ENCODE assay signal across 1 cellular context in genomic region chr6:16821834-16822264, GRCh38.
TF ChIP-seq lines count a peak whose summit lies in the region.

No MANE protein-coding gene starts in this region.

TF ChIP-seq in HepG2, 621 proteins besides CTCF, POLR2A, EP300 and RAD21 (continued from another document and continues in another):
- peak; percentile 94; the same call in 1 of the 2 replicates for TF ChIP-seq NFKBIZ (CRISPR knock-in tag; IDR thresholded peaks at IDR 0.05)
- TF ChIP-seq ZNF318 (CRISPR knock-in tag; IDR thresholded peaks at IDR 0.05), result no peak
- TF ChIP-seq DMAP1 (CRISPR knock-in tag; IDR thresholded peaks at IDR 0.05), result peak; percentile 81
- TF ChIP-seq TEAD3 (CRISPR knock-in tag; optimal IDR thresholded peaks at IDR 0.05; ENCODE audit: borderline replicate concordance), result peak; percentile 98
- TF ChIP-seq AGO2 (optimal IDR thresholded peaks at IDR 0.05; ENCODE audit: low read depth, low read length), result no peak
- TF ChIP-seq ZNF639 (CRISPR knock-in tag; conservative IDR thresholded peaks at IDR 0.05), result peak; percentile 45; the same call in 1 of the 2 replicates
- TF ChIP-seq HNF4A (CRISPR knock-in tag; IDR thresholded peaks at IDR 0.05), result peak; percentile 100
- TF ChIP-seq KLF9 (CRISPR knock-in tag; IDR thresholded peaks at IDR 0.05; ENCODE audit: low read depth), result peak; percentile 48; the same call in 1 of the 2 replicates
- no peak; the same call in 1 of the 2 replicates for TF ChIP-seq ZNF17 (CRISPR knock-in tag; IDR thresholded peaks at IDR 0.05)
- TF ChIP-seq KDM4B (CRISPR knock-in tag; IDR thresholded peaks at IDR 0.05), result peak; percentile 94; the same call in 1 of the 2 replicates
- no peak; the same call in 1 of the 2 replicates for TF ChIP-seq RELA (CRISPR knock-in tag; IDR thresholded peaks at IDR 0.05)
- peak; percentile 95 for TF ChIP-seq KDM3A (CRISPR knock-in tag; IDR thresholded peaks at IDR 0.05; ENCODE audit: low read depth)
- peak; percentile 58; the same call in 1 of the 2 replicates for TF ChIP-seq RFX1 (IDR thresholded peaks at IDR 0.05)
- TF ChIP-seq TFDP2 (CRISPR knock-in tag; IDR thresholded peaks at IDR 0.05), result peak; percentile 41; the same call in 1 of the 2 replicates
- TF ChIP-seq HIVEP1 (CRISPR knock-in tag; IDR thresholded peaks at IDR 0.05), result peak; percentile 87
- TF ChIP-seq ZNF317 (CRISPR knock-in tag; IDR thresholded peaks at IDR 0.05), result peak; percentile 88
- 0 out of 2 replicates have a peak, but pooled peaks have one; percentile 51 for TF ChIP-seq ZSCAN12 (CRISPR knock-in tag; IDR thresholded peaks at IDR 0.05)
- TF ChIP-seq ZNF589 (CRISPR knock-in tag; conservative IDR thresholded peaks at IDR 0.05), result 0 out of 2 replicates have a peak, but pooled peaks have one; percentile 47
- peak; percentile 25; the same call in 1 of the 2 replicates for TF ChIP-seq ZNF143 (CRISPR knock-in tag; IDR thresholded peaks at IDR 0.05)
- TF ChIP-seq SRSF4 (IDR thresholded peaks at IDR 0.05; ENCODE audit: low read depth, low read length, poor library complexity, severe bottlenecking), result no peak
- TF ChIP-seq KLF12 (CRISPR knock-in tag; IDR thresholded peaks at IDR 0.05; ENCODE audit: borderline replicate concordance), result no peak
- TF ChIP-seq YEATS2 (CRISPR knock-in tag; IDR thresholded peaks at IDR 0.05; ENCODE audit: borderline replicate concordance), result peak; percentile 86
- peak; percentile 96 for TF ChIP-seq KDM1A (CRISPR knock-in tag; IDR thresholded peaks at IDR 0.05)
- peak; percentile 93 for TF ChIP-seq ETV6 (CRISPR knock-in tag; conservative IDR thresholded peaks at IDR 0.05)
- peak; percentile 94 for TF ChIP-seq FOSL2 (CRISPR knock-in tag; IDR thresholded peaks at IDR 0.05)
- TF ChIP-seq SP4 (CRISPR knock-in tag; IDR thresholded peaks at IDR 0.05), result peak; percentile 48; the same call in 1 of the 2 replicates
- TF ChIP-seq ZNF75D (CRISPR knock-in tag; IDR thresholded peaks at IDR 0.05; ENCODE audit: borderline replicate concordance), result no peak
- peak; percentile 93 for TF ChIP-seq PPARG (CRISPR knock-in tag; conservative IDR thresholded peaks at IDR 0.05)
- peak; percentile 66; the same call in 1 of the 2 replicates for TF ChIP-seq MED13 (CRISPR knock-in tag; IDR thresholded peaks at IDR 0.05)
- TF ChIP-seq ZNF451 (CRISPR knock-in tag; IDR thresholded peaks at IDR 0.05), result peak; percentile 82
- TF ChIP-seq ZNF235 (CRISPR knock-in tag; IDR thresholded peaks at IDR 0.05; ENCODE audit: borderline replicate concordance), result no peak
- TF ChIP-seq ZNF354B (CRISPR knock-in tag; IDR thresholded peaks at IDR 0.05), result peak; percentile 86; the same call in 1 of the 2 replicates
- TF ChIP-seq ZKSCAN8 (CRISPR knock-in tag; IDR thresholded peaks at IDR 0.05; ENCODE audit: borderline replicate concordance), result peak; percentile 90
- no peak for TF ChIP-seq ATF5 (CRISPR knock-in tag; IDR thresholded peaks at IDR 0.05; ENCODE audit: low read depth)
- TF ChIP-seq MEIS1 (CRISPR knock-in tag; IDR thresholded peaks at IDR 0.05; ENCODE audit: borderline replicate concordance), result peak; percentile 99; the same call in 1 of the 2 replicates
- TF ChIP-seq ZNF20 (CRISPR knock-in tag; IDR thresholded peaks at IDR 0.05), result no peak
- peak; percentile 97 for TF ChIP-seq CBFB (CRISPR knock-in tag; IDR thresholded peaks at IDR 0.05)
- peak; percentile 15; the same call in 1 of the 2 replicates for TF ChIP-seq ZKSCAN1 (IDR thresholded peaks at IDR 0.05; ENCODE audit: low read length)
- TF ChIP-seq NR1H2 (CRISPR knock-in tag; IDR thresholded peaks at IDR 0.05; ENCODE audit: borderline replicate concordance, low read depth), result no peak
- TF ChIP-seq HMGXB3 (CRISPR knock-in tag; IDR thresholded peaks at IDR 0.05; ENCODE audit: borderline replicate concordance), result peak; percentile 91
- 0 out of 2 replicates have a peak, but pooled peaks have one; percentile 30 for TF ChIP-seq AKAP8 (CRISPR knock-in tag; IDR thresholded peaks at IDR 0.05)
- no peak for TF ChIP-seq NFRKB (IDR thresholded peaks at IDR 0.05)
- peak; percentile 41 for TF ChIP-seq ZFP36 (IDR thresholded peaks at IDR 0.05; ENCODE audit: borderline replicate concordance, low read depth, low read length, partially characterized antibody)
- 0 out of 2 replicates have a peak, but pooled peaks have one; percentile 73 for TF ChIP-seq ZBTB44 (CRISPR knock-in tag; IDR thresholded peaks at IDR 0.05)
- no peak for TF ChIP-seq TRAFD1 (CRISPR knock-in tag; IDR thresholded peaks at IDR 0.05; ENCODE audit: borderline replicate concordance)
- 0 out of 2 replicates have a peak, but pooled peaks have one; percentile 38 for TF ChIP-seq ATF7-NPFF (CRISPR knock-in tag; IDR thresholded peaks at IDR 0.05; ENCODE audit: low read depth)
- peak; percentile 71 for TF ChIP-seq YY1 (IDR thresholded peaks at IDR 0.05; ENCODE audit: insufficient read depth, insufficient replicate concordance, low read depth, low read length)
